Comparison of ENCODE assay signal across 12 cellular contexts in the genomic region with DNA sequence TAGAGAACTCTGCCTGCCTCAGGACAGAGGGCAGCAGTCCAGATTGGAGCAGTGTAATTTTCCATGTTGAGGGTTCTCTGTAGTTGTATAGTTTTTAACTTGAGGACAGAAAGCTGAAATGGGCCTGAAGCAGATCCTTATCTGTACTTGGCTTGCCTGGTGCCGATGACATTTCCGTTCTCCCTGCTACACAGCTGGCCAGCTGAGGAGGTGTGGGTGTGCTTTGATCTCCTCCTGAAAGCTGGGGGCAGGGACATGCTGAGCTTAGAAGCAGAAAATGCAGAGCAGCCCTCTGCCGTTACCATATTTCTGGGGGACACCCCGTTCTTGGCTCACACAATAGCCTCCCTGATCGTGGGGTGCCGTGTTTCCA. TPM values are rescaled to one million over a fixed set of nuclear protein-coding genes. Genes with fewer than 3 reads are reported as not detected.
DNase-seq lines count a peak whose midpoint lies in the region; ATAC-seq, FAIRE-seq and TF ChIP-seq lines count a peak whose summit lies in the region.
"Had no signal": no experiment of that assay in that cellular context is flagged by ENCODE, and none has a peak within 500 bp of the region (broad histone marks: within the 10 kb centered on the region; RNA-seq: fewer than 3 reads in every experiment).

No MANE protein-coding gene starts in this region.

- peak overlapping the region; percentile 2 for H4K91ac ChIP-seq in mesenchymal stem cell (ENCODE audit: low read length)

- peaks cover 17% of the 10 kb centered on the region for H3K79me1 ChIP-seq in mesenchymal stem cell (replicated peaks; ENCODE audit: low read length, poor library complexity, severe bottlenecking)

- H3K79me2 ChIP-seq in K562 (ENCODE audit: control insufficient read depth, insufficient read depth, low read length): no peaks in the 10 kb centered on the region

- peaks cover 32% of the 10 kb centered on the region for H3K36me3 Mint-ChIP-seq in HFFc6 (ENCODE audit: low read depth)

- peak overlapping the region in 1 of 2 experiments; percentile 11 for H3K14ac ChIP-seq in mesenchymal stem cell (ENCODE audit: low read length in 2 of 2)

- BruUV-seq in K562 (replicated peaks; lab: Mats Ljungman, UMichigan): no TSS peak

- intact Hi-C loops in K562 (cut with micrococcal nuclease): no loop called here

- H2BK120ac ChIP-seq in mesenchymal stem cell (ENCODE audit: low read depth, low read length): no peak overlapping the region

- no peaks in the 10 kb centered on the region for H3K9me3 ChIP-seq in A549
- H3K9me3 ChIP-seq in K562 (replicated peaks; ENCODE audit: control insufficient read depth, insufficient read depth, low read depth, low read length): no peaks in the 10 kb centered on the region
- H3K9me3 ChIP-seq in mesenchymal stem cell (ENCODE audit: control insufficient read depth, low read length): no peaks in the 10 kb centered on the region
- no peaks in the 10 kb centered on the region for H3K9me3 ChIP-seq in SJCRH30 (replicated peaks)

- whole genome bisulfite sequencing in A549 (ENCODE audit: missing lambda C conversion rate): 82% methylated on average over 6 of the region's 6 CpGs
- WGBS in K562 (ENCODE audit: insufficient coverage, low coverage, missing lambda C conversion rate): 20% methylated on average over 6 of the region's 6 CpGs
- 40% methylated on average over 6 of the region's 6 CpGs for WGBS in mesenchymal stem cell

- peak overlapping the region; percentile 35 for H2BK5ac ChIP-seq in mesenchymal stem cell (ENCODE audit: low read depth, low read length, poor library complexity, severe bottlenecking)

- H3K27ac ChIP-seq in A549 (peak overlapping the region; percentile 70 to 75; a peak in 4 of 6 replicates), K562 (ENCODE audit: extremely low read depth, low read depth, low read length) (no peak overlapping the region), mesenchymal stem cell (ENCODE audit: low read length, poor library complexity, severe bottlenecking) (peak overlapping the region; percentile 80), foreskin keratinocyte (no peak overlapping the region), SJCRH30 (no peak overlapping the region)

- in situ Hi-C loops in K562 (cut with MboI): no loop called here

- H3K27me3 ChIP-seq in K562 (ENCODE audit: control insufficient read depth in 2 of 2, insufficient read depth in 2 of 2, low read length in 2 of 2) (no peaks in the 10 kb centered on the region), mesenchymal stem cell (ENCODE audit: control insufficient read depth in 1 of 2, insufficient read depth in 1 of 2, low read length in 2 of 2) (no peaks in the 10 kb centered on the region), foreskin keratinocyte (no peaks in the 10 kb centered on the region), SJCRH30 (no peaks in the 10 kb centered on the region)

- H3K4me1 Mint-ChIP-seq in HFFc6 (ENCODE audit: low read depth): peaks cover 75% of the 10 kb centered on the region

- TF ChIP-seq POLR2A in A549 (IDR thresholded peaks at IDR 0.05; ENCODE audit: low read length) (no peak), K562 (conservative IDR thresholded peaks at IDR 0.05) (no peak)

- ATAC-seq in A549: peak; percentile 51; a peak in 4 of 6 replicates
- ATAC-seq in K562: peak; percentile 77
- ATAC-seq in GM18870 (IDR thresholded peaks at IDR 0.05; ENCODE audit: unreplicated experiment): no peak
- no peak for ATAC-seq in foreskin keratinocyte

- H3K18ac ChIP-seq in mesenchymal stem cell (ENCODE audit: low read depth in 1 of 2, low read length in 2 of 2): peak overlapping the region in 1 of 2 experiments; percentile 68

- no peak overlapping the region for H4K8ac ChIP-seq in mesenchymal stem cell (ENCODE audit: low read length)

- DNase-seq in A549 (ENCODE audit: low read depth in 1 of 2, low spot score in 1 of 2) (no peak), HFFc6 (peak; percentile 64), K562 (ENCODE audit: extremely low read depth in 1 of 4, low spot score in 3 of 4) (peak in 2 of 4 experiments; percentile 41 to 56), mesenchymal stem cell (peak; percentile 88), dermis blood vessel endothelial cell (no peak), foreskin keratinocyte (no peak), SJCRH30 (no peak)
- DNase-seq: DMS153, NCI-H1092 treated with DMSO at 0.1 percent for 48 hours, SHP77 treated with DMSO at 0.1 percent for 48 hours had no signal

- H2AK5ac ChIP-seq in mesenchymal stem cell (ENCODE audit: low read length, severe bottlenecking): peak overlapping the region; percentile 66

- H3K23ac ChIP-seq in mesenchymal stem cell (ENCODE audit: low read length in 2 of 2): peak overlapping the region in 1 of 2 experiments; percentile 23

- TF ChIP-seq RAD21 in A549 (conservative IDR thresholded peaks at IDR 0.05 in 1 of 2, IDR thresholded peaks at IDR 0.05 in 1 of 2): no peak
- TF ChIP-seq RAD21 in K562 (CRISPR knock-in tag; conservative IDR thresholded peaks at IDR 0.05 in 1 of 2, IDR thresholded peaks at IDR 0.05 in 1 of 2): 0 out of 4 replicates have a peak, but pooled peaks of 1 of the 2 experiments have one; percentile 2

- H3K4me1 ChIP-seq in A549 (peaks cover 60% of the 10 kb centered on the region), K562 (replicated peaks in 1 of 2; ENCODE audit: control insufficient read depth in 2 of 2, insufficient read depth in 2 of 2, low read length in 2 of 2) (peaks cover 8 to 10% of the 10 kb centered on the region in 2 experiments; a peak in 4 of 5 replicates), mesenchymal stem cell (ENCODE audit: control insufficient read depth, insufficient read depth, low read depth, low read length) (peaks cover 23% of the 10 kb centered on the region), foreskin keratinocyte (no peaks in the 10 kb centered on the region), SJCRH30 (peaks cover 20% of the 10 kb centered on the region)

- H3K4me3 ChIP-seq in A549: no peak overlapping the region
- H3K4me3 ChIP-seq in K562: no peak overlapping the region
- H3K4me3 ChIP-seq in mesenchymal stem cell (ENCODE audit: insufficient read depth in 1 of 2, low read depth in 1 of 2, low read length in 2 of 2): no peak overlapping the region
- H3K4me3 ChIP-seq in SJCRH30: no peak overlapping the region

- H3K27me3 Mint-ChIP-seq in HFFc6 (ENCODE audit: insufficient read depth): peaks cover 3% of the 10 kb centered on the region; the same call in 1 of the 2 replicates

- CTCF ChIA-PET in A549 (lab: Yijun Ruan, JAX): interaction anchor here (0.8 to 1.7 kb wide), 4 partner anchors 10 to 34 kb away, joined by 3 to 11 read pairs (median 4); a partner anchor contains a TSS
- CTCF ChIA-PET in K562 (lab: Yijun Ruan, JAX; ENCODE audit: low intra/inter-chr PET ratio): no interaction called here

- POLR2A ChIA-PET in A549 (lab: Yijun Ruan, JAX): interaction anchor here (2.1 kb wide), 1 partner anchor 11 kb away, joined by 7 read pairs; a partner anchor contains a TSS
- POLR2A ChIA-PET in K562 (lab: Yijun Ruan, JAX): interaction anchor here (1.1 to 1.3 kb wide), 2 partner anchors 12 to 13 kb away, joined by 3 to 4 read pairs; no protein-coding TSS in a partner anchor

- TF ChIP-seq CTCF in A549 (IDR thresholded peaks at IDR 0.05): no peak
- no peak for TF ChIP-seq CTCF in HFFc6 (IDR thresholded peaks at IDR 0.05)
- no peak for TF ChIP-seq CTCF in K562 (IDR thresholded peaks at IDR 0.05 in 2 of 3, conservative IDR thresholded peaks at IDR 0.05 in 1 of 3; ENCODE audit: insufficient read depth in 2 of 3, low read depth in 1 of 3, low read length in 3 of 3)
- no peak for TF ChIP-seq CTCF in foreskin keratinocyte (conservative IDR thresholded peaks at IDR 0.05)

- H2AFZ ChIP-seq in K562 (ENCODE audit: low read depth, low read length): no peak overlapping the region
- no peak overlapping the region for H2AFZ ChIP-seq in mesenchymal stem cell (ENCODE audit: low read depth, low read length)

- TF ChIP-seq EP300 in A549 (IDR thresholded peaks at IDR 0.05) (no peak), K562 (IDR thresholded peaks at IDR 0.05; ENCODE audit: low read length) (no peak)

- peak overlapping the region in 1 of 2 experiments; percentile 8 for H2BK12ac ChIP-seq in mesenchymal stem cell (ENCODE audit: low read length in 2 of 2)

- FAIRE-seq in A549 (lab: Jason Lieb, UNC) (no peak), K562 (lab: Jason Lieb, UNC) (peak; percentile 79)
- FAIRE-seq: frontal cortex had no signal

- no peak overlapping the region for H2BK15ac ChIP-seq in mesenchymal stem cell (ENCODE audit: low read depth, poor library complexity, severe bottlenecking)

- H3K4me2 ChIP-seq in A549 (peak overlapping the region; percentile 38; the same call in 1 of the 3 replicates), K562 (ENCODE audit: insufficient read depth, low read length) (no peak overlapping the region), mesenchymal stem cell (ENCODE audit: low read length, poor library complexity, severe bottlenecking) (no peak overlapping the region)

- no peaks in the 10 kb centered on the region for H4K20me1 ChIP-seq in K562 (replicated peaks; ENCODE audit: control insufficient read depth, insufficient read depth, low read length)

- no peaks in the 10 kb centered on the region for H3K36me3 ChIP-seq in K562 (ENCODE audit: control insufficient read depth, insufficient read depth, low read length)
- H3K36me3 ChIP-seq in mesenchymal stem cell (ENCODE audit: control insufficient read depth in 1 of 2, insufficient read depth in 2 of 2, low read depth in 1 of 2, low read length in 2 of 2): peaks cover 14 to 56% of the 10 kb centered on the region in 2 experiments
- peaks cover 4% of the 10 kb centered on the region; the same call in 1 of the 2 replicates for H3K36me3 ChIP-seq in SJCRH30

- peak overlapping the region in 1 of 2 experiments; percentile 37 for H3K4ac ChIP-seq in mesenchymal stem cell (ENCODE audit: low read depth in 1 of 2, low read length in 2 of 2)

- peak overlapping the region in 1 of 2 experiments; percentile 78; a peak in 1 of 4 replicates for H3K9ac ChIP-seq in K562 (ENCODE audit: insufficient read depth in 1 of 2, low read depth in 2 of 2, low read length in 2 of 2)
- peak overlapping the region; percentile 63 for H3K9ac ChIP-seq in mesenchymal stem cell (ENCODE audit: low read length)

- peak overlapping the region; percentile 30 for H3K4me3 Mint-ChIP-seq in HFFc6

- no peaks in the 10 kb centered on the region for H3K9me3 Mint-ChIP-seq in HFFc6

- H3K9me1 ChIP-seq in K562 (ENCODE audit: control insufficient read depth, insufficient read depth, low read length): no peaks in the 10 kb centered on the region

- peak overlapping the region; percentile 83 for H3K27ac Mint-ChIP-seq in HFFc6

RNA-seq across cellular contexts. Expression of a gene that starts 10.4 kb away (rescaled TPM):
- 329 and 381 TPM in 2 replicates for polyA plus RNA-seq in A549 (2011; rRNA removed)
- polyA plus RNA-seq in A549 (2012; cell fraction: cytosol; rRNA removed): 165 and 222 TPM in 2 replicates
- 49.6 and 81.8 TPM in 2 replicates for polyA plus RNA-seq in A549 (2012; cell fraction: nucleus; rRNA removed)
- 96.4 to 113 TPM (median 106 TPM) in 3 replicates for polyA plus RNA-seq in A549 (2017; fragmentation: RNase III; extraction: RNeasy Plus Mini Kit Qiagen cat#74134 plus additional on column Dnase treatment)
- polyA minus RNA-seq in A549 (2011; rRNA and poly(A)+ RNA removed): 97.8 and 196 TPM in 2 replicates
- total RNA-seq in HFFc6 (2021; fragmentation: NEBNext Ultra II Directional; extraction: Animal tissue kit (Norgen Biotek cat#: 25700)): 100 to 1,000 TPM; 139 to 183 (median 150) TPM
- total RNA-seq in K562 (2011; cell fraction: chromatin; rRNA removed; ENCODE audit: low replicate concordance): 4.8 and 5.3 TPM in 2 replicates
- 5.4 and 6.7 TPM in 2 replicates for total RNA-seq in K562 (2011; cell fraction: nucleolus; rRNA removed)
- 4.9 and 5.2 TPM in 2 replicates for total RNA-seq in K562 (2011; cell fraction: nucleoplasm; rRNA removed)
- total RNA-seq in K562 (2014; rRNA removed): 3.3 and 3.6 TPM in 2 replicates
- 2.0 and 2.3 TPM in 2 replicates for total RNA-seq in K562 (2014; rRNA removed; fragmentation: Illumina TruSeq; extraction: Trizol)
- total RNA-seq in K562 (2015; rRNA removed; fragmentation: Illumina TruSeq; extraction: Trizol): 3.1 and 3.6 TPM in 2 replicates
- 2.9 and 4.4 TPM in 2 replicates for total RNA-seq in K562 (2021)
- polyA plus RNA-seq in K562 (2011; rRNA removed): 6.2 and 7.3 TPM in 2 replicates
- polyA plus RNA-seq in K562 (2011; cell fraction: cytosol; rRNA removed): 2.5 and 4.4 TPM in 2 replicates
- polyA plus RNA-seq in K562 (2011; cell fraction: nucleus; rRNA removed): 2.8 and 5.8 TPM in 2 replicates
- 13.4 and 13.6 TPM in 2 replicates for polyA plus RNA-seq in K562 (2012)
- polyA plus RNA-seq in K562 (2014; fragmentation: Illumina TruSeq; extraction: Trizol): 4.6 and 6.4 TPM in 2 replicates
- polyA plus RNA-seq in K562 (2014; fragmentation: Nextera tagmentation; extraction: Ambion mirVana): 10 to 100 TPM; 10.5 to 11.2 TPM
- polyA plus RNA-seq in K562 (2014; rRNA removed): 4.9 and 11.1 TPM in 2 replicates
- 3.1 and 6.2 TPM in 2 replicates for polyA minus RNA-seq in K562 (2011; rRNA and poly(A)+ RNA removed)
- 0.82 and 2.5 TPM in 2 replicates for polyA minus RNA-seq in K562 (2011; cell fraction: cytosol; rRNA and poly(A)+ RNA removed)
- polyA minus RNA-seq in K562 (2011; cell fraction: nucleus; rRNA and poly(A)+ RNA removed): 1.9 and 2.6 TPM in 2 replicates
- polyA plus RNA-seq in mesenchymal stem cell (2013, experiment 1 of 2): 137 TPM
- 143 TPM for polyA plus RNA-seq in mesenchymal stem cell (2013, experiment 2 of 2)
- total RNA-seq in dermis blood vessel endothelial cell: 18.3 and 26.0 TPM in 2 replicates
- 1.8 and 4.2 TPM in 2 replicates for total RNA-seq in foreskin keratinocyte
- polyA plus RNA-seq in foreskin keratinocyte: 3.6 and 6.4 TPM in 2 replicates
- 17.7 and 21.4 TPM in 2 replicates for total RNA-seq in SJCRH30 (2014; rRNA removed; shearing (Covaris generic))

Comparison
In these comparisons a context has a peak if more than half of its experiments do, and no peak if none do; other contexts are left out.
1. ATAC-seq: peak in A549 (2 of 2) and K562 (single experiment); none in GM18870 (single experiment) and foreskin keratinocyte (single experiment).
2. DNase-seq: peak in HFFc6 (single experiment) and mesenchymal stem cell (single experiment); none in A549 (0 of 2), dermis blood vessel endothelial cell (single experiment), foreskin keratinocyte (0 of 2) and SJCRH30 (0 of 2).
3. H3K27ac ChIP-seq: peak in A549 (2 of 2) and mesenchymal stem cell (single experiment); none in K562 (single experiment), foreskin keratinocyte (single experiment) and SJCRH30 (single experiment).